ENCODE assay signal across 8 cellular contexts in the genomic region with DNA sequence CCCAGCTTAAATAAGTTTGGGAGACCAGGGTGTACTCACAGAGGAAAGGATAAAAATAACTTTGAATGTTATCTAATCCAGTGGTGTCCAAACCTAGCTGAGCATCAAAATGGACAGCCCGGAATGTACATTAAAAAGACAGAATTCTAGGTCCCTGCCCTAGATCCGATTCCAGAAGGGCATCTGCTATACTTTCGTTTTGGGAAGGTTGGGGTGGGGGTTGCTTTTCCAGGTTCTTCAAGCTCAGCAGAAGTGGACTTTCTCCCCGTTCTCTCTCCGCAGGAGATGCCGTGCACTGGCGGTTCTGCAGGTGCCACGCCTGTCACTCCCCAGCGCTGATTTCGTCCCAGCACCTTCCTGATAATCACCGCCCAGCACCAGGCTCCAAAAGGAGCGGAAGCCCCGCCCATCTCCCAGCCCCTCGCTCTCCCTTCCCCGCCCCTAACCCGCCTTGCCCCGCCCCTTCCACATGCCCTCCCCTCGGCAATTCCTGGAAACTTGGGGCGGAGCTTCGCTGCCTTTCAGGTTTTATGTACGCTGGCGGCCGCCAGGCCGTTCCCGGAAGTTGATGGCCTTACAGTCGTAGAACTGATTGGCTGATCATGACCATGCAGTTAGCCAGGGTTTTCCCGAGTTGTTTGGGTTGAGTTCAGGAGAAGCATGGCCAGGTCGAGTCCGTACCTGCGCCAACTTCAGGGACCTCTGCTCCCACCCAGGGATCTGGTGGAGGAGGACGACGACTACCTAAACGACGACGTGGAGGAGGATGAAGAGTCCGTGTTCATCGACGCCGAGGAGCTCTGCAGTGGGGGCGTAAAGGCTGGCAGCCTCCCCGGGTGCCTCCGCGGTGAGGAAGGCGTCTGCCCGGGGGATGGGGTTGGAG. TPM values are rescaled to one million over a fixed set of nuclear protein-coding genes. Genes with fewer than 3 reads are reported as not detected.
DNase-seq lines count a peak whose midpoint lies in the region; ATAC-seq and TF ChIP-seq lines count a peak whose summit lies in the region.

Gene HELB, plus strand, starts transcription at position 550 of the 883 bp plus-strand sequence. Its CDS starts 111 bp downstream, at position 661.

- H3K56ac ChIP-seq in IMR-90 (ENCODE audit: extremely low read depth, insufficient read depth, low read length), result peak within 1 kb of the TSS; percentile 18; the same call in 1 of the 2 replicates

- H3K79me1 ChIP-seq in IMR-90 (ENCODE audit: low read depth in 1 of 2, low read length in 2 of 2), result peaks cover 0 to 8% of the 10 kb centered on the region in 2 experiments; a peak in 2 of 4 replicates

- 0% methylated on average over 16 of the region's 45 CpGs; no CpG with 5 or more reads in 1 of the 2 experiments for WGBS in IMR-90 (ENCODE audit: extremely low coverage in 2 of 2, insufficient read length in 1 of 2), 2 experiments

- no peaks in the 10 kb centered on the region for H3K9me1 ChIP-seq in IMR-90 (ENCODE audit: insufficient read depth, low read length)

- peak within 1 kb of the TSS; percentile 92 for H2BK120ac ChIP-seq in IMR-90 (ENCODE audit: low read depth, low read length)

- DNase-seq in DMS114 treated with DMSO at 0.1 percent for 48 hours (lab: John Stamatoyannopoulos, UW; ENCODE audit: unreplicated experiment) (peak; percentile 95), IMR-90 (peak; percentile 95), OCI-LY7 (ENCODE audit: low spot score) (peak; percentile 96), epidermal melanocyte (ENCODE audit: insufficient read length, low spot score) (peak; percentile 73), midbrain (lab: John Stamatoyannopoulos, UW) (peak; percentile 93)
- DNase-seq in activated CD8-positive, alpha-beta memory T cell treated with anti-CD3 and anti-CD28 coated beads, Interleukin-2, amount 50 U/mL, for 48 hours, result peak; percentile 98
- peak; percentile 93 for DNase-seq in stimulated activated CD8-positive, alpha-beta memory T cell treated with anti-CD3 and anti-CD28 coated beads, Interleukin-15, amount 100 ng/mL, for 48 hours (ENCODE audit: low read depth in 2 of 2)

- peak within 1 kb of the TSS; percentile 92 for H3K18ac ChIP-seq in IMR-90 (ENCODE audit: low read depth, low read length)

- peak within 1 kb of the TSS; percentile 91 for H3K4ac ChIP-seq in IMR-90 (ENCODE audit: low read depth, low read length)

- no peak within 1 kb of the TSS for H2AK5ac ChIP-seq in IMR-90 (ENCODE audit: low read depth, low read length)

- no peaks in the 10 kb centered on the region for H3K9me2 ChIP-seq in OCI-LY7 (ENCODE audit: insufficient read depth, low read length)

- peak within 1 kb of the TSS; percentile 92 for H3K4me3 ChIP-seq in IMR-90 (ENCODE audit: insufficient read depth, low read depth, low read length)
- H3K4me3 ChIP-seq in OCI-LY7 (ENCODE audit: low read depth, low read length, poor library complexity, severe bottlenecking), result peak within 1 kb of the TSS; percentile 73

- peak within 1 kb of the TSS; percentile 90 for H3K9ac ChIP-seq in IMR-90 (ENCODE audit: low read depth, low read length)

- H4K20me1 ChIP-seq in IMR-90 (ENCODE audit: insufficient read depth, low read length) (no peaks in the 10 kb centered on the region), OCI-LY7 (ENCODE audit: insufficient read depth, low read length) (no peaks in the 10 kb centered on the region)

- peak within 1 kb of the TSS; percentile 93 for H4K91ac ChIP-seq in IMR-90 (ENCODE audit: insufficient read depth, low read depth, low read length)

- peaks cover 3% of the 10 kb centered on the region for H3K27me3 ChIP-seq in IMR-90 (ENCODE audit: control insufficient read depth, insufficient read depth, low read length)

- H2AK9ac ChIP-seq in IMR-90 (replicated peaks; ENCODE audit: low read depth, low read length, poor library complexity), result peak within 1 kb of the TSS; percentile 96

- CTCF ChIA-PET in IMR-90 (lab: Yijun Ruan, JAX), result interaction anchor here (0.6 to 1.6 kb wide), 2 partner anchors 32 to 197 kb away, joined by 4 to 5 read pairs; no protein-coding TSS in a partner anchor
- CTCF ChIA-PET in OCI-LY7 (lab: Charles Lee; ENCODE audit: unreplicated experiment), result interaction anchor here (0.6 to 0.7 kb wide), 3 partner anchors 19 to 1002 kb away, joined by 4 to 24 read pairs (median 17); no protein-coding TSS in a partner anchor

- dilution Hi-C loops in IMR-90 (cut with HindIII; ENCODE audit: low sequenced_read_pairs, unreplicated experiment), result no loop called here

- peak within 1 kb of the TSS; percentile 72 for H3K27ac ChIP-seq in IMR-90 (ENCODE audit: insufficient read depth, low read length)
- peak within 1 kb of the TSS; percentile 16 for H3K27ac ChIP-seq in OCI-LY7 (ENCODE audit: low read depth, low read length, poor library complexity, severe bottlenecking)

- H3K23ac ChIP-seq in IMR-90 (ENCODE audit: low read depth, low read length), result peak within 1 kb of the TSS; percentile 84

- peak within 1 kb of the TSS; percentile 48 to 96 for H4K8ac ChIP-seq in IMR-90 (ENCODE audit: low read depth in 2 of 2, low read length in 2 of 2)

- no peaks in the 10 kb centered on the region for H3K9me3 ChIP-seq in IMR-90 (ENCODE audit: control insufficient read depth, insufficient read depth, low read length)
- H3K9me3 ChIP-seq in OCI-LY7 (ENCODE audit: low read length), result no peaks in the 10 kb centered on the region

- H2BK5ac ChIP-seq in IMR-90 (ENCODE audit: low read depth, low read length, poor library complexity, severe bottlenecking), result peak within 1 kb of the TSS; percentile 76

- in situ Hi-C loops in IMR-90 (cut with MboI; ENCODE audit: low sequenced_read_pairs), result no loop called here

- H3K4me1 ChIP-seq in IMR-90 (ENCODE audit: control insufficient read depth, insufficient read depth, low read length), result no peaks in the 10 kb centered on the region
- H3K4me1 ChIP-seq in OCI-LY7 (ENCODE audit: insufficient read depth, low read length, poor library complexity, severe bottlenecking), result peaks cover 31% of the 10 kb centered on the region

- no peaks in the 10 kb centered on the region; the same call in 1 of the 2 replicates for H3K79me2 ChIP-seq in OCI-LY7 (ENCODE audit: insufficient read depth, low read depth, low read length)

- ATAC-seq in GM21529 (IDR thresholded peaks at IDR 0.05; ENCODE audit: unreplicated experiment), result peak; percentile 91
- peak; percentile 98 for ATAC-seq in IMR-90 (ENCODE audit: low read depth)

- H3K14ac ChIP-seq in IMR-90 (replicated peaks; ENCODE audit: low read depth, low read length), result peak within 1 kb of the TSS; percentile 99

- POLR2A ChIA-PET in IMR-90 (lab: Charles Lee; ENCODE audit: unreplicated experiment) (interaction anchor here (0.6 kb wide), 2 partner anchors 10 to 13 kb away, joined by 3 read pairs; no protein-coding TSS in a partner anchor), OCI-LY7 (lab: Charles Lee) (interaction anchor here (0.5 to 2.5 kb wide), 18 partner anchors 9 to 967 kb away, joined by 3 to 14 read pairs (median 4); partner anchors contain the start of gene LLPH)

- intact Hi-C loops in IMR-90 (cut with micrococcal nuclease), result no loop called here
- intact Hi-C loops in OCI-LY7 (cut with micrococcal nuclease; ENCODE audit: unreplicated experiment), result loop anchor here (2.0 to 5.0 kb wide), 4 partner anchors 65 to 315 kb away; partner anchors contain the start of genes LLPH and TMBIM4

- no peak for TF ChIP-seq RAD21 in IMR-90 (IDR thresholded peaks at IDR 0.05; ENCODE audit: low read length)

- H2AFZ ChIP-seq in IMR-90 (replicated peaks; ENCODE audit: low read length, poor library complexity) (peak within 1 kb of the TSS; percentile 100), OCI-LY7 (ENCODE audit: low read length) (peak within 1 kb of the TSS; percentile 94)

- peak within 1 kb of the TSS; percentile 48; the same call in 1 of the 3 replicates for H2BK15ac ChIP-seq in IMR-90 (ENCODE audit: low read depth, low read length)

- TF ChIP-seq CTCF in IMR-90 (conservative IDR thresholded peaks at IDR 0.05; ENCODE audit: low read depth, low read length) (no peak), OCI-LY7 (conservative IDR thresholded peaks at IDR 0.05; ENCODE audit: low read length) (no peak)

- H3K4me2 ChIP-seq in IMR-90 (ENCODE audit: low read depth, low read length) (peak within 1 kb of the TSS; percentile 82), OCI-LY7 (ENCODE audit: low read length) (peak within 1 kb of the TSS; percentile 89)

- no peaks in the 10 kb centered on the region for H3K36me3 ChIP-seq in IMR-90 (ENCODE audit: control insufficient read depth, insufficient read depth, low read length)
- H3K36me3 ChIP-seq in OCI-LY7 (ENCODE audit: insufficient read depth, low read length), result peaks cover 8% of the 10 kb centered on the region; the same call in 1 of the 2 replicates

- BruUV-seq in IMR-90 (replicated peaks; lab: Mats Ljungman, UMichigan) (no TSS peak), OCI-LY7 (replicated peaks; lab: Mats Ljungman, UMichigan) (no TSS peak)

- peak within 1 kb of the TSS; percentile 97 for H4K5ac ChIP-seq in IMR-90 (ENCODE audit: low read depth, low read length)

- H2BK20ac ChIP-seq in IMR-90 (ENCODE audit: low read depth, low read length), result peak within 1 kb of the TSS; percentile 75; the same call in 1 of the 2 replicates

- no peak for TF ChIP-seq POLR2A in IMR-90 (IDR thresholded peaks at IDR 0.05; ENCODE audit: low read depth, low read length)

TF ChIP-seq in IMR-90, 13 proteins besides CTCF, POLR2A, EP300 and RAD21 (continues in another document):
- TF ChIP-seq CEBPB (IDR thresholded peaks at IDR 0.05; ENCODE audit: low read depth, low read length) (no peak), MXI1 (IDR thresholded peaks at IDR 0.05; ENCODE audit: borderline replicate concordance, low read depth, low read length) (peak; percentile 67; the same call in 1 of the 2 replicates), USF2 (IDR thresholded peaks at IDR 0.05; ENCODE audit: low read depth, low read length) (peak; percentile 22; the same call in 1 of the 2 replicates)

RNA-seq across cellular contexts. Expression of gene HELB, which starts in this region (rescaled TPM):
- total RNA-seq in IMR-90 (2012; rRNA removed) (2.9 and 3.6 TPM in 2 replicates), OCI-LY7 (2022) (7.5 and 8.1 TPM in 2 replicates)
- polyA plus RNA-seq in IMR-90 (2012; rRNA removed), result 0.49 and 0.72 TPM in 2 replicates
- polyA plus RNA-seq in IMR-90 (2012; cell fraction: cytosol; rRNA removed), result 0.16 and 0.22 TPM in 2 replicates
- polyA plus RNA-seq in IMR-90 (2012; cell fraction: nucleus; rRNA removed; ENCODE audit: low replicate concordance), result 0.39 and 2.5 TPM in 2 replicates
- total RNA-seq in OCI-LY7 (2014; rRNA removed; shearing (Covaris generic)), result 3.8 and 6.0 TPM in 2 replicates

Comparison
In these comparisons a context has a peak if more than half of its experiments do, and no peak if none do; other contexts are left out.
1. Peak in every context shown above with its lines: DNase-seq, ATAC-seq, H3K4me3 ChIP-seq and H3K27ac ChIP-seq.